21 cellular contexts compared by ENCODE assay signal in genomic region chr2:195106681-195107380, GRCh38.
"Had no signal": no experiment of that assay in that cellular context is flagged by ENCODE, and none has a peak within 500 bp of the region (broad histone marks: within the 10 kb centered on the region; RNA-seq: fewer than 3 reads in every experiment).

No MANE protein-coding gene starts in this region.

- H3K27ac ChIP-seq: cardiac muscle cell, colonic mucosa, esophagus squamous epithelium, lower lobe of right lung, neural progenitor cell, parathyroid adenoma, right lobe of liver, suprapubic skin, transverse colon had no signal

- DNase-seq: colonic mucosa; effector CD8-positive, alpha-beta T cell; endodermal cell; erythroblast; esophagus squamous epithelium; foreskin melanocyte; kidney glomerular epithelial cell; left ventricle myocardium superior; lower lobe of right lung; mesenchymal stem cell; naive thymus-derived CD4-positive, alpha-beta T cell; right lobe of liver; small intestine; stimulated activated CD4-positive, alpha-beta T cell treated with anti-CD3 and anti-CD28 coated beads, Interleukin-15, amount 100 ng/mL, for 24 hours; stimulated activated CD4-positive, alpha-beta T cell treated with anti-CD3 and anti-CD28 coated beads, Interleukin-2, amount 100 ng/mL, for 48 hours; stimulated activated naive B cell treated with anti-CD40 and anti-IgM and Interleukin-4, amounts not matched to agents 10 μg/mL and 1 μg/mL and 100 μg/mL, for 72 hours; transverse colon had no signal

- H3K79me2 ChIP-seq: parathyroid adenoma had no signal

- H3K4me3 ChIP-seq: cardiac muscle cell, colonic mucosa, esophagus squamous epithelium, lower lobe of right lung, neural progenitor cell, right lobe of liver, suprapubic skin, transverse colon had no signal

- H3K4me1 ChIP-seq: colonic mucosa, esophagus squamous epithelium, lower lobe of right lung, neural progenitor cell, parathyroid adenoma, right lobe of liver, suprapubic skin, transverse colon had no signal

- H3K9ac ChIP-seq: neural progenitor cell, parathyroid adenoma had no signal

- H2AFZ ChIP-seq: neural progenitor cell, parathyroid adenoma had no signal

- H3K36me3 ChIP-seq: cardiac muscle cell, colonic mucosa, esophagus squamous epithelium, lower lobe of right lung, neural progenitor cell, right lobe of liver, suprapubic skin, transverse colon had no signal

- H3K9me3 ChIP-seq: colonic mucosa, esophagus squamous epithelium, lower lobe of right lung, right lobe of liver, suprapubic skin, transverse colon had no signal

- H3K4me2 ChIP-seq: neural progenitor cell had no signal

- H3K27me3 ChIP-seq: cardiac muscle cell, colonic mucosa, esophagus squamous epithelium, neural progenitor cell, right lobe of liver, suprapubic skin, transverse colon had no signal
